ENCODE assay signal across 6 cellular contexts in genomic region chrX:41402556-41402955, GRCh38. TPM values are rescaled to one million over a fixed set of nuclear protein-coding genes. Genes with fewer than 3 reads are reported as not detected.
"Had no signal": no experiment of that assay in that cellular context is flagged by ENCODE, and none has a peak within 500 bp of the region (broad histone marks: within the 10 kb centered on the region; RNA-seq: fewer than 3 reads in every experiment).

No MANE protein-coding gene starts in this region.

RNA-seq across cellular contexts. Expression of gene NYX, which starts 44.6 kb away (rescaled TPM):
- total RNA-seq: GM23248, H1, H4, H7, H9, HFFc6 had no signal
- polyA plus RNA-seq: GM23248, H1 had no signal
